ENCODE assay signal across 1 cellular context in the genomic region with DNA sequence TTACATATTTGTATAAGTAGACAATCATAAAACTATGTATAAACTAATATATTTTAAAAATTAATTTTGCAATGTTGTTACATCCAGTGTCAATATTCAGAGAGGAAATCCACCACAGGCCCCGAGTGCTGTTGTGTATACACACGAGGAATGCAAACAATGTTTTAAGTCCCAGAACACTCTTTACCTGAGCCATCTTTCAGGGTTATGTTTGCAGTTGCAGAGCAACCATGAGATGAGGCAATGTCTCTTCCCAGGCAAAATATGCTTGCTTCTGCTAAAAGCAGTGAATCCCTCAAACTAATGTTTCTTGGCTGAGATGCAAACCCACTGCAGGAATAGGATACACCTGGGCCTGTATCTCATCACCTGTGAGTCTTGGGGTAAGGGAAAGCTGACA.
TF ChIP-seq lines count a peak whose summit lies in the region.

No MANE protein-coding gene starts in this region.

TF ChIP-seq in HepG2, 621 proteins besides CTCF, POLR2A, EP300 and RAD21 (continued from another document and continues in another):
- TF ChIP-seq, protein P1, sequence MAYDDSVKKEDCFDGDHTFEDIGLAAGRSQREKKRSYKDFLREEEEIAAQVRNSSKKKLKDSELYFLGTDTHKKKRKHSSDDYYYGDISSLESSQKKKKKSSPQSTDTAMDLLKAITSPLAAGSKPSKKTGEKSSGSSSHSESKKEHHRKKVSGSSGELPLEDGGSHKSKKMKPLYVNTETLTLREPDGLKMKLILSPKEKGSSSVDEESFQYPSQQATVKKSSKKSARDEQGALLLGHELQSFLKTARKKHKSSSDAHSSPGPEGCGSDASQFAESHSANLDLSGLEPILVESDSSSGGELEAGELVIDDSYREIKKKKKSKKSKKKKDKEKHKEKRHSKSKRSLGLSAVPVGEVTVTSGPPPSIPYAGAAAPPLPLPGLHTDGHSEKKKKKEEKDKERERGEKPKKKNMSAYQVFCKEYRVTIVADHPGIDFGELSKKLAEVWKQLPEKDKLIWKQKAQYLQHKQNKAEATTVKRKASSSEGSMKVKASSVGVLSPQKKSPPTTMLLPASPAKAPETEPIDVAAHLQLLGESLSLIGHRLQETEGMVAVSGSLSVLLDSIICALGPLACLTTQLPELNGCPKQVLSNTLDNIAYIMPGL (CRISPR knock-in tag; IDR thresholded peaks at IDR 0.05; ENCODE audit: borderline replicate concordance in 1 of 2, low read depth in 1 of 2): no peak
- TF ChIP-seq DMAP1 (CRISPR knock-in tag; IDR thresholded peaks at IDR 0.05): peak; percentile 45; the same call in 1 of the 2 replicates
- no peak for TF ChIP-seq ZNF776 (CRISPR knock-in tag; IDR thresholded peaks at IDR 0.05)
- TF ChIP-seq, protein P2, sequence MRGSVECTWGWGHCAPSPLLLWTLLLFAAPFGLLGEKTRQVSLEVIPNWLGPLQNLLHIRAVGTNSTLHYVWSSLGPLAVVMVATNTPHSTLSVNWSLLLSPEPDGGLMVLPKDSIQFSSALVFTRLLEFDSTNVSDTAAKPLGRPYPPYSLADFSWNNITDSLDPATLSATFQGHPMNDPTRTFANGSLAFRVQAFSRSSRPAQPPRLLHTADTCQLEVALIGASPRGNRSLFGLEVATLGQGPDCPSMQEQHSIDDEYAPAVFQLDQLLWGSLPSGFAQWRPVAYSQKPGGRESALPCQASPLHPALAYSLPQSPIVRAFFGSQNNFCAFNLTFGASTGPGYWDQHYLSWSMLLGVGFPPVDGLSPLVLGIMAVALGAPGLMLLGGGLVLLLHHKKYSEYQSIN (CRISPR knock-in tag; IDR thresholded peaks at IDR 0.05; ENCODE audit: borderline replicate concordance): no peak
- TF ChIP-seq SETDB1 (CRISPR knock-in tag; IDR thresholded peaks at IDR 0.05; ENCODE audit: borderline replicate concordance): no peak
- peak; percentile 88 for TF ChIP-seq ZSCAN9 (CRISPR knock-in tag; IDR thresholded peaks at IDR 0.05; ENCODE audit: borderline replicate concordance)
- TF ChIP-seq, protein P3, sequence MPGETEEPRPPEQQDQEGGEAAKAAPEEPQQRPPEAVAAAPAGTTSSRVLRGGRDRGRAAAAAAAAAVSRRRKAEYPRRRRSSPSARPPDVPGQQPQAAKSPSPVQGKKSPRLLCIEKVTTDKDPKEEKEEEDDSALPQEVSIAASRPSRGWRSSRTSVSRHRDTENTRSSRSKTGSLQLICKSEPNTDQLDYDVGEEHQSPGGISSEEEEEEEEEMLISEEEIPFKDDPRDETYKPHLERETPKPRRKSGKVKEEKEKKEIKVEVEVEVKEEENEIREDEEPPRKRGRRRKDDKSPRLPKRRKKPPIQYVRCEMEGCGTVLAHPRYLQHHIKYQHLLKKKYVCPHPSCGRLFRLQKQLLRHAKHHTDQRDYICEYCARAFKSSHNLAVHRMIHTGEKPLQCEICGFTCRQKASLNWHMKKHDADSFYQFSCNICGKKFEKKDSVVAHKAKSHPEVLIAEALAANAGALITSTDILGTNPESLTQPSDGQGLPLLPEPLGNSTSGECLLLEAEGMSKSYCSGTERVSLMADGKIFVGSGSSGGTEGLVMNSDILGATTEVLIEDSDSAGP (CRISPR knock-in tag; IDR thresholded peaks at IDR 0.05; ENCODE audit: borderline replicate concordance): no peak
- no peak for TF ChIP-seq ZFAT (CRISPR knock-in tag; conservative IDR thresholded peaks at IDR 0.05)
- no peak for TF ChIP-seq ZNF282 (IDR thresholded peaks at IDR 0.05; ENCODE audit: partially characterized antibody)
- TF ChIP-seq ZSCAN12 (CRISPR knock-in tag; IDR thresholded peaks at IDR 0.05): no peak
- TF ChIP-seq SALL2 (CRISPR knock-in tag; IDR thresholded peaks at IDR 0.05): no peak
- peak; percentile 76; the same call in 1 of the 2 replicates for TF ChIP-seq MIXL1 (CRISPR knock-in tag; IDR thresholded peaks at IDR 0.05)
- TF ChIP-seq, protein P4, sequence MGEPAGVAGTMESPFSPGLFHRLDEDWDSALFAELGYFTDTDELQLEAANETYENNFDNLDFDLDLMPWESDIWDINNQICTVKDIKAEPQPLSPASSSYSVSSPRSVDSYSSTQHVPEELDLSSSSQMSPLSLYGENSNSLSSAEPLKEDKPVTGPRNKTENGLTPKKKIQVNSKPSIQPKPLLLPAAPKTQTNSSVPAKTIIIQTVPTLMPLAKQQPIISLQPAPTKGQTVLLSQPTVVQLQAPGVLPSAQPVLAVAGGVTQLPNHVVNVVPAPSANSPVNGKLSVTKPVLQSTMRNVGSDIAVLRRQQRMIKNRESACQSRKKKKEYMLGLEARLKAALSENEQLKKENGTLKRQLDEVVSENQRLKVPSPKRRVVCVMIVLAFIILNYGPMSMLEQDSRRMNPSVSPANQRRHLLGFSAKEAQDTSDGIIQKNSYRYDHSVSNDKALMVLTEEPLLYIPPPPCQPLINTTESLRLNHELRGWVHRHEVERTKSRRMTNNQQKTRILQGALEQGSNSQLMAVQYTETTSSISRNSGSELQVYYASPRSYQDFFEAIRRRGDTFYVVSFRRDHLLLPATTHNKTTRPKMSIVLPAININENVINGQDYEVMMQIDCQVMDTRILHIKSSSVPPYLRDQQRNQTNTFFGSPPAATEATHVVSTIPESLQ (CRISPR knock-in tag; conservative IDR thresholded peaks at IDR 0.05): no peak
- TF ChIP-seq, protein P5, sequence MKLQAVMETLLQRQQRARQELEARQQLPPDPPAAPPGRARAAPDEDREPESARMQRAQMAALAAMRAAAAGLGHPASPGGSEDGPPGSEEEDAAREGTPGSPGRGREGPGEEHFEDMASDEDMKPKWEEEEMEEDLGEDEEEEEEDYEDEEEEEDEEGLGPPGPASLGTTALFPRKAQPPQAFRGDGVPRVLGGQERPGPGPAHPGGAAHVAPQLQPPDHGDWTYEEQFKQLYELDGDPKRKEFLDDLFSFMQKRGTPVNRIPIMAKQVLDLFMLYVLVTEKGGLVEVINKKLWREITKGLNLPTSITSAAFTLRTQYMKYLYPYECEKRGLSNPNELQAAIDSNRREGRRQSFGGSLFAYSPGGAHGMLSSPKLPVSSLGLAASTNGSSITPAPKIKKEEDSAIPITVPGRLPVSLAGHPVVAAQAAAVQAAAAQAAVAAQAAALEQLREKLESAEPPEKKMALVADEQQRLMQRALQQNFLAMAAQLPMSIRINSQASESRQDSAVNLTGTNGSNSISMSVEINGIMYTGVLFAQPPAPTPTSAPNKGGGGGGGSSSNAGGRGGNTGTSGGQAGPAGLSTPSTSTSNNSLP (IDR thresholded peaks at IDR 0.05; ENCODE audit: low read depth, low read length): peak; percentile 80
- TF ChIP-seq U2AF2 (IDR thresholded peaks at IDR 0.05; ENCODE audit: low read depth, low read length): no peak
- TF ChIP-seq ZNF337 (CRISPR knock-in tag; IDR thresholded peaks at IDR 0.05; ENCODE audit: borderline replicate concordance, low read depth): no peak
- no peak for TF ChIP-seq ZSCAN30 (CRISPR knock-in tag; IDR thresholded peaks at IDR 0.05)
- TF ChIP-seq NFYC (CRISPR knock-in tag; IDR thresholded peaks at IDR 0.05): peak; percentile 28; the same call in 1 of the 2 replicates
- no peak for TF ChIP-seq NFKB2 (CRISPR knock-in tag; IDR thresholded peaks at IDR 0.05; ENCODE audit: borderline replicate concordance)
- no peak for TF ChIP-seq ZNF546 (CRISPR knock-in tag; conservative IDR thresholded peaks at IDR 0.05)
- TF ChIP-seq SMARCE1 (IDR thresholded peaks at IDR 0.05; ENCODE audit: borderline replicate concordance): no peak
- TF ChIP-seq, protein P6, sequence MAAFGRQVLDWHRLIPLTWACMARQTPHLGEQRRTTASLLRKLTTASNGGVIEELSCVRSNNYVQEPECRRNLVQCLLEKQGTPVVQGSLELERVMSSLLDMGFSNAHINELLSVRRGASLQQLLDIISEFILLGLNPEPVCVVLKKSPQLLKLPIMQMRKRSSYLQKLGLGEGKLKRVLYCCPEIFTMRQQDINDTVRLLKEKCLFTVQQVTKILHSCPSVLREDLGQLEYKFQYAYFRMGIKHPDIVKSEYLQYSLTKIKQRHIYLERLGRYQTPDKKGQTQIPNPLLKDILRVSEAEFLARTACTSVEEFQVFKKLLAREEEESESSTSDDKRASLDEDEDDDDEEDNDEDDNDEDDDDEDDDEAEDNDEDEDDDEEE (CRISPR knock-in tag; IDR thresholded peaks at IDR 0.05): no peak
- TF ChIP-seq IKZF5 (CRISPR knock-in tag; IDR thresholded peaks at IDR 0.05): peak; percentile 71
- no peak for TF ChIP-seq ZNF550 (CRISPR knock-in tag; IDR thresholded peaks at IDR 0.05; ENCODE audit: borderline replicate concordance)
- TF ChIP-seq ISL2 (CRISPR knock-in tag; IDR thresholded peaks at IDR 0.05): peak; percentile 90
- TF ChIP-seq, protein P7, sequence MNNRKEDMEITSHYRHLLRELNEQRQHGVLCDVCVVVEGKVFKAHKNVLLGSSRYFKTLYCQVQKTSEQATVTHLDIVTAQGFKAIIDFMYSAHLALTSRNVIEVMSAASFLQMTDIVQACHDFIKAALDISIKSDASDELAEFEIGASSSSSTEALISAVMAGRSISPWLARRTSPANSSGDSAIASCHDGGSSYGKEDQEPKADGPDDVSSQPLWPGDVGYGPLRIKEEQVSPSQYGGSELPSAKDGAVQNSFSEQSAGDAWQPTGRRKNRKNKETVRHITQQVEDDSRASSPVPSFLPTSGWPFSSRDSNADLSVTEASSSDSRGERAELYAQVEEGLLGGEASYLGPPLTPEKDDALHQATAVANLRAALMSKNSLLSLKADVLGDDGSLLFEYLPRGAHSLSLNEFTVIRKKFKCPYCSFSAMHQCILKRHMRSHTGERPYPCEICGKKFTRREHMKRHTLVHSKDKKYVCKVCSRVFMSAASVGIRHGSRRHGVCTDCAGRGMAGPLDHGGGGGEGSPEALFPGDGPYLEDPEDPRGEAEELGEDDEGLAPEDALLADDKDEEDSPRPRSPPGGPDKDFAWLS (CRISPR knock-in tag; IDR thresholded peaks at IDR 0.05; ENCODE audit: borderline replicate concordance): no peak
- no peak for TF ChIP-seq SAFB2 (CRISPR knock-in tag; IDR thresholded peaks at IDR 0.05; ENCODE audit: borderline replicate concordance, low read depth)
- TF ChIP-seq, protein P8, sequence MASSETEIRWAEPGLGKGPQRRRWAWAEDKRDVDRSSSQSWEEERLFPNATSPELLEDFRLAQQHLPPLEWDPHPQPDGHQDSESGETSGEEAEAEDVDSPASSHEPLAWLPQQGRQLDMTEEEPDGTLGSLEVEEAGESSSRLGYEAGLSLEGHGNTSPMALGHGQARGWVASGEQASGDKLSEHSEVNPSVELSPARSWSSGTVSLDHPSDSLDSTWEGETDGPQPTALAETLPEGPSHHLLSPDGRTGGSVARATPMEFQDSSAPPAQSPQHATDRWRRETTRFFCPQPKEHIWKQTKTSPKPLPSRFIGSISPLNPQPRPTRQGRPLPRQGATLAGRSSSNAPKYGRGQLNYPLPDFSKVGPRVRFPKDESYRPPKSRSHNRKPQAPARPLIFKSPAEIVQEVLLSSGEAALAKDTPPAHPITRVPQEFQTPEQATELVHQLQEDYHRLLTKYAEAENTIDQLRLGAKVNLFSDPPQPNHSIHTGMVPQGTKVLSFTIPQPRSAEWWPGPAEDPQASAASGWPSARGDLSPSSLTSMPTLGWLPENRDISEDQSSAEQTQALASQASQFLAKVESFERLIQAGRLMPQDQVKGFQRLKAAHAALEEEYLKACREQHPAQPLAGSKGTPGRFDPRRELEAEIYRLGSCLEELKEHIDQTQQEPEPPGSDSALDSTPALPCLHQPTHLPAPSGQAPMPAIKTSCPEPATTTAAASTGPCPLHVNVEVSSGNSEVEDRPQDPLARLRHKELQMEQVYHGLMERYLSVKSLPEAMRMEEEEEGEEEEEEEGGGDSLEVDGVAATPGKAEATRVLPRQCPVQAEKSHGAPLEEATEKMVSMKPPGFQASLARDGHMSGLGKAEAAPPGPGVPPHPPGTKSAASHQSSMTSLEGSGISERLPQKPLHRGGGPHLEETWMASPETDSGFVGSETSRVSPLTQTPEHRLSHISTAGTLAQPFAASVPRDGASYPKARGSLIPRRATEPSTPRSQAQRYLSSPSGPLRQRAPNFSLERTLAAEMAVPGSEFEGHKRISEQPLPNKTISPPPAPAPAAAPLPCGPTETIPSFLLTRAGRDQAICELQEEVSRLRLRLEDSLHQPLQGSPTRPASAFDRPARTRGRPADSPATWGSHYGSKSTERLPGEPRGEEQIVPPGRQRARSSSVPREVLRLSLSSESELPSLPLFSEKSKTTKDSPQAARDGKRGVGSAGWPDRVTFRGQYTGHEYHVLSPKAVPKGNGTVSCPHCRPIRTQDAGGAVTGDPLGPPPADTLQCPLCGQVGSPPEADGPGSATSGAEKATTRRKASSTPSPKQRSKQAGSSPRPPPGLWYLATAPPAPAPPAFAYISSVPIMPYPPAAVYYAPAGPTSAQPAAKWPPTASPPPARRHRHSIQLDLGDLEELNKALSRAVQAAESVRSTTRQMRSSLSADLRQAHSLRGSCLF (CRISPR knock-in tag; IDR thresholded peaks at IDR 0.05; ENCODE audit: borderline replicate concordance): no peak
- TF ChIP-seq PAX8 (CRISPR knock-in tag; IDR thresholded peaks at IDR 0.05; ENCODE audit: borderline replicate concordance): no peak
- 0 out of 2 replicates have a peak, but pooled peaks have one; percentile 44 for TF ChIP-seq SIX4 (CRISPR knock-in tag; IDR thresholded peaks at IDR 0.05)
- TF ChIP-seq ZFYVE20 (CRISPR knock-in tag; IDR thresholded peaks at IDR 0.05; ENCODE audit: borderline replicate concordance, low read depth): no peak
